ENCODE assay signal across 8 cellular contexts in genomic region chr10:114304017-114304565, GRCh38.
DNase-seq lines count a peak whose midpoint lies in the region; ATAC-seq and TF ChIP-seq lines count a peak whose summit lies in the region.

No MANE protein-coding gene starts in this region.

- peaks cover 2% of the 10 kb centered on the region; the same call in 1 of the 2 replicates for H3K27me3 ChIP-seq in BJ (ENCODE audit: control insufficient read depth, insufficient read depth, low read length)
- H3K27me3 ChIP-seq in ectodermal cell (ENCODE audit: control insufficient read depth, insufficient read depth, low read length, poor library complexity, severe bottlenecking) = no peaks in the 10 kb centered on the region
- H3K27me3 ChIP-seq in lower lobe of right lung (ENCODE audit: low read depth) = no peaks in the 10 kb centered on the region

- H3K4me1 ChIP-seq in ectodermal cell (ENCODE audit: control insufficient read depth, insufficient read depth, low read length) (no peaks in the 10 kb centered on the region), lower lobe of right lung (peaks cover 10% of the 10 kb centered on the region)

- H3K4me3 ChIP-seq in BJ (ENCODE audit: low read depth, low read length) (peak overlapping the region; percentile 23), ectodermal cell (ENCODE audit: insufficient read depth, low read depth, low read length) (peak overlapping the region; percentile 59), lower lobe of right lung (peak overlapping the region; percentile 41)

- CTCF ChIA-PET in BJ (lab: Yijun Ruan, JAX) = interaction anchor here (0.5 to 2.6 kb wide), 69 partner anchors 9 to 833 kb away, joined by 3 to 31 read pairs (median 4); partner anchors contain the start of gene FHIP2A

- 16 to 18% methylated on average over 10 to 14 of the region's 14 CpGs for WGBS in ectodermal cell, 2 experiments

- DNase-seq in BJ (ENCODE audit: low read depth) (peak; percentile 40), GM19238 (ENCODE audit: insufficient read length, low spot score) (peak; percentile 62), NCI-H510A treated with DMSO at 0.1 percent for 48 hours (lab: John Stamatoyannopoulos, UW) (peak; percentile 95), lower lobe of right lung (peak; percentile 69)
- peak; percentile 51 to 58 for DNase-seq in activated CD4-positive, alpha-beta T cell treated with anti-CD3 and anti-CD28 coated beads, Interleukin-2, amount 50 U/mL, for 4 hours
- peak in 2 of 3 donors; percentile 22 to 46 for DNase-seq in stimulated activated CD4-positive, alpha-beta T cell treated with anti-CD3 and anti-CD28 coated beads, TNF-alpha, amount 100 ng/mL, for 1 hour (ENCODE audit: low read depth in 3 of 3, low spot score in 1 of 3)

- H3K27ac ChIP-seq in ectodermal cell (ENCODE audit: insufficient read depth, low read depth, low read length, poor library complexity, severe bottlenecking) (no peak overlapping the region), lower lobe of right lung (no peak overlapping the region)

- ATAC-seq in HG03432 (IDR thresholded peaks at IDR 0.05; ENCODE audit: unreplicated experiment) (peak; percentile 83), lower lobe of right lung (peak; percentile 80 to 90)

- intact Hi-C loops in lower lobe of right lung (cut with DNase I) = loop anchor here (10.0 kb wide), 1 partner anchor 151 kb away; no protein-coding TSS in a partner anchor

- TF ChIP-seq CTCF in BJ (IDR thresholded peaks at IDR 0.05; ENCODE audit: insufficient read depth, low read depth, low read length) (peak; percentile 81), lower lobe of right lung (IDR thresholded peaks at IDR 0.05) (peak; percentile 81)

- POLR2A ChIA-PET in BJ (lab: Charles Lee) = interaction anchor here (0.5 kb wide), 1 partner anchor 540 kb away, joined by 3 read pairs; no protein-coding TSS in a partner anchor

- H3K9me3 ChIP-seq in ectodermal cell (ENCODE audit: control insufficient read depth, low read length) (no peaks in the 10 kb centered on the region), lower lobe of right lung (no peaks in the 10 kb centered on the region)

- H3K36me3 ChIP-seq in BJ (ENCODE audit: control insufficient read depth, insufficient read depth, low read length) (no peaks in the 10 kb centered on the region), ectodermal cell (ENCODE audit: control insufficient read depth, insufficient read depth, low read length) (no peaks in the 10 kb centered on the region), lower lobe of right lung (peaks cover 3% of the 10 kb centered on the region)

Comparison
In these comparisons a context has a peak if more than half of its experiments do, and no peak if none do; other contexts are left out.
1. DNase-seq: peak in every context shown above with its lines; median percentile 95 in NCI-H510A treated with DMSO at 0.1 percent for 48 hours; 69 in lower lobe of right lung; 62 in GM19238; 54 in activated CD4-positive, alpha-beta T cell treated with anti-CD3 and anti-CD28 coated beads, Interleukin-2, amount 50 U/mL, for 4 hours; 40 in BJ; 34 in stimulated activated CD4-positive, alpha-beta T cell treated with anti-CD3 and anti-CD28 coated beads, TNF-alpha, amount 100 ng/mL, for 1 hour.